ENCODE assay signal across 1 cellular context in genomic region chr6:32970413-32971244, GRCh38.
TF ChIP-seq lines count a peak whose summit lies in the region.

No MANE protein-coding gene starts in this region.

TF ChIP-seq in IMR-90, 13 proteins besides CTCF, POLR2A, EP300 and RAD21:
- TF ChIP-seq MXI1 (IDR thresholded peaks at IDR 0.05; ENCODE audit: borderline replicate concordance, low read depth, low read length): no peak
- peak; percentile 84 for TF ChIP-seq MAZ (IDR thresholded peaks at IDR 0.05; ENCODE audit: borderline replicate concordance, low read depth, low read length)
